9 cellular contexts compared by ENCODE assay signal in the genomic region with DNA sequence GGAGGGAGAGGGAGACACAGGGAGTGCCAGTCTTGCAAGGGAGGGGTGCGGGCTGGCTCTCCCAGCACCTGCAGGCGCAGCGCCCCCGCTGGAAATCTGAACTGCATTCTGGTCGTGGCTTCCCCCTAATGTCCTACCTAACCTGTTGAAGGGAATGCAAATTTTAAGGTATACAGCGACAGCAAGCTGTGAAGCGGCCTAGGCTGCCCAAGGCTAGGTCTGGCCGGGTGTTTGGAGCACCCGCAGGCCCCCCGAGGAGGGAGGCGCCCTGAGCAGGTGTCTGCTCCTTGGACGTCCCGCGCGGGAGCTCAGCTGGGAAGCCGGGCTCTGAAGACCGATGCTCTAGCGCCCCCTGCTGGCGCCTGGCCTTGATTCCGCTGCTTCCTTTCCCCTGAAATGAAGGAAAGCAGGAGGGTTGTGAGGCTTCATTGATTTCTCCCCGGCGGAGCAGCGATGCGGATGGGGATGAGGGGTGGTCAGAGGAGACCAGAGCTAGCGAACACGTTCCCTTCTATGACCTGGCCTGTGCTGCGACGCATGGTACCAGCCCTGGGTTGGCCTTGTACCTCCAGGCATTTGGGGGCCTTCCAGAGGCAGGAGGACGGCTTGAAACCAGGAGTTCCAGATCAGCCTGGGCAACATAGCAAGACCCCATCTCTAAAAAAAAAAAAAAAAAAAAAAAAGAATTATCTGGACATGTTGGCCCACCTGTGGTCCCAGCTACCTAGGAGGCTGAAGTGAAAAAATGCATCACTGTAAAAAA.
DNase-seq lines count a peak whose midpoint lies in the region; ATAC-seq and TF ChIP-seq lines count a peak whose summit lies in the region.
"Had no signal": no experiment of that assay in that cellular context is flagged by ENCODE, and none has a peak within 500 bp of the region (broad histone marks: within the 10 kb centered on the region; RNA-seq: fewer than 3 reads in every experiment).

No MANE protein-coding gene starts in this region.

- TF ChIP-seq POLR2A in gastroesophageal sphincter (IDR thresholded peaks at IDR 0.05), result no peak

- H3K9me3 ChIP-seq in HUES6 (ENCODE audit: control insufficient read depth, insufficient read depth, low read depth, low read length) (peaks cover 19% of the 10 kb centered on the region; the same call in 1 of the 2 replicates), gastroesophageal sphincter (peaks cover 0 to 6% (median 0%) of the 10 kb centered on the region in 3 donors), thoracic aorta (no peaks in the 10 kb centered on the region)

- H3K4me1 ChIP-seq in HUES6 (ENCODE audit: control insufficient read depth, insufficient read depth, low read length) (peaks cover 8% of the 10 kb centered on the region; the same call in 1 of the 2 replicates), gastroesophageal sphincter (peaks cover 0 to 7% (median 0%) of the 10 kb centered on the region in 3 donors), thoracic aorta (ENCODE audit: control insufficient read depth in 1 of 2, low read depth in 2 of 2) (no peaks in the 10 kb centered on the region)

- no peak for TF ChIP-seq EP300 in gastroesophageal sphincter (IDR thresholded peaks at IDR 0.05)

- DNase-seq in EL (peak; percentile 3), RKO (ENCODE audit: low spot score) (peak; percentile 70), nucleus accumbens (lab: John Stamatoyannopoulos, UW) (peak in 51 of 56 donors; percentile 1 to 90 (median 57)), thoracic aorta (ENCODE audit: low spot score) (no peak)
- peak; percentile 26 for DNase-seq in activated effector memory CD4-positive, alpha-beta T cell treated with Interleukin-2 at 50 U/mL for 16 hours

- H3K36me3 ChIP-seq in HUES6 (ENCODE audit: control insufficient read depth, insufficient read depth, low read length) (no peaks in the 10 kb centered on the region), gastroesophageal sphincter (no peaks in the 10 kb centered on the region), thoracic aorta (no peaks in the 10 kb centered on the region)

- no peaks in the 10 kb centered on the region for H3K27me3 ChIP-seq in HUES6 (ENCODE audit: control insufficient read depth, insufficient read depth, low read length)
- peaks cover 12% of the 10 kb centered on the region for H3K27me3 ChIP-seq in gastroesophageal sphincter
- no peaks in the 10 kb centered on the region for H3K27me3 ChIP-seq in thoracic aorta (replicated peaks; ENCODE audit: insufficient read depth)

- TF ChIP-seq CTCF in gastroesophageal sphincter (IDR thresholded peaks at IDR 0.05) (peak; percentile 88 to 98 (median 93)), thoracic aorta (IDR thresholded peaks at IDR 0.05) (peak; percentile 94)

- ATAC-seq in gastroesophageal sphincter, result peak; percentile 73
- no peak for ATAC-seq in thoracic aorta (ENCODE audit: insufficient number of reproducible peaks, low FRiP score, low read depth)
- ATAC-seq in HG03521 (IDR thresholded peaks at IDR 0.05; ENCODE audit: unreplicated experiment), result no peak

- H3K4me3 ChIP-seq in HUES6 (ENCODE audit: low read depth, low read length) (peak overlapping the region; percentile 53), gastroesophageal sphincter (peak overlapping the region in 1 of 2 donors; percentile 39), thoracic aorta (peak overlapping the region; percentile 61)

- WGBS in gastroesophageal sphincter (ENCODE audit: low coverage in 1 of 2), 2 donors, result 3 to 5% methylated on average over 4 to 5 of the region's 29 CpGs

- H3K27ac ChIP-seq in HUES6 (ENCODE audit: low read depth, low read length) (no peak overlapping the region), gastroesophageal sphincter (no peak overlapping the region), thoracic aorta (no peak overlapping the region)
- H3K27ac ChIP-seq: epithelial cell of prostate had no signal

- H3K9ac ChIP-seq in HUES6 (ENCODE audit: low read length), result no peak overlapping the region
